23 cellular contexts compared by ENCODE assay signal in the genomic region with DNA sequence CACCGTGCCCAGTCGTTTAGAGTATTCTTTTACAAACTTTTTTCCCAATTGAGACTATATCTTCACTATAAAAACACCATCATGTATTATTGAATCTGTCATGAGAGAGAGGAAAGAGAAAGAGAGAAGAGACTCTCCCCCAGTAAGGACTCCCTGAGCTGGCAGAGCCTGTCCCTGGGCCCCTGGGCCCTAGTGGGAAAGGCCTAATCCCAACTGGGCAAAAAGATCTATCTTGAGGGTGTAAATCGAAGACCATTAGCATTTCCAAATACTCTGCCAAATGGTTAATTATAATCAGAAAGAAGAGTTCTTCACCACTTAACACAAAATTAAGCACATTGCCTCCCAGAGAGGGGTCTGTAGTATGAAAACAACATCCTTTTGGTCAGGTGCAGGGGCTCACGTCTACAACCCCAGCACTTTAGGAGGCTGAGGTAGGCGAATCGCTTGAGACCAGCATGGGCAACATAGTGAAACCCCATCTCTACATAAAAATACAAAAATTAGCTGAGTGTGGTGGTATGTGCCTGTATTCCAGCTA.
"Had no signal": no experiment of that assay in that cellular context is flagged by ENCODE, and none has a peak within 500 bp of the region (broad histone marks: within the 10 kb centered on the region; RNA-seq: fewer than 3 reads in every experiment).

No MANE protein-coding gene starts in this region.

- H3K27ac ChIP-seq: colonic mucosa, hepatocyte, left ventricle myocardium inferior, lower lobe of right lung, parathyroid adenoma, prostate gland, right lobe of liver, suprapubic skin, thyroid gland, upper lobe of left lung, uterus had no signal

- H3K79me2 ChIP-seq: hepatocyte, parathyroid adenoma had no signal

- H3K27me3 ChIP-seq: colonic mucosa, hepatocyte, right lobe of liver, suprapubic skin, thyroid gland, upper lobe of left lung, uterus had no signal

- H3K4me1 Mint-ChIP-seq: memory B cell; nephron; stimulated activated effector memory CD8-positive, alpha-beta T cell treated with anti-CD3 and anti-CD28 coated beads, Interleukin-12 subunit alpha, Interleukin-12 subunit beta, amount 100 ng/mL, for 72 hours had no signal

- H3K36me3 ChIP-seq: colonic mucosa, left ventricle myocardium inferior, lower lobe of right lung, prostate gland, right lobe of liver, suprapubic skin, thyroid gland, upper lobe of left lung, uterus had no signal

- H3K9me3 ChIP-seq: colonic mucosa, left ventricle myocardium inferior, lower lobe of right lung, prostate gland, right lobe of liver, suprapubic skin, thyroid gland, upper lobe of left lung, uterus had no signal

- H3K36me3 Mint-ChIP-seq: memory B cell; stimulated activated effector memory CD8-positive, alpha-beta T cell treated with anti-CD3 and anti-CD28 coated beads, Interleukin-12 subunit alpha, Interleukin-12 subunit beta, amount 100 ng/mL, for 72 hours had no signal

- H3K9me3 Mint-ChIP-seq: memory B cell; nephron; stimulated activated effector memory CD8-positive, alpha-beta T cell treated with anti-CD3 and anti-CD28 coated beads, Interleukin-12 subunit alpha, Interleukin-12 subunit beta, amount 100 ng/mL, for 72 hours had no signal

- H3K4me1 ChIP-seq: colonic mucosa, left ventricle myocardium inferior, lower lobe of right lung, parathyroid adenoma, prostate gland, right lobe of liver, suprapubic skin, thyroid gland, upper lobe of left lung, uterus had no signal

- H3K27ac Mint-ChIP-seq: memory B cell; nephron; stimulated activated effector memory CD8-positive, alpha-beta T cell treated with anti-CD3 and anti-CD28 coated beads, Interleukin-12 subunit alpha, Interleukin-12 subunit beta, amount 100 ng/mL, for 72 hours had no signal

- DNase-seq: colonic mucosa; dermis blood vessel endothelial cell; foreskin melanocyte; head of caudate nucleus; kidney; left cardiac atrium; left ventricle myocardium inferior; lower lobe of right lung; midbrain; right lobe of liver; stimulated activated CD4-positive, alpha-beta T cell treated with anti-CD3 and anti-CD28 coated beads, Interleukin-4, amount 100 ng/mL, for 1 hour; stimulated activated CD8-positive, alpha-beta memory T cell treated with anti-CD3 and anti-CD28 coated beads, Interleukin-4, amount 100 ng/mL, for 48 hours; stimulated activated naive CD8-positive, alpha-beta T cell treated with anti-CD3 and anti-CD28 coated beads, Interleukin-15, Interleukin-2, amounts not matched to agents 100 U/mL and 50 U/mL, for 24 hours; thyroid gland; upper lobe of left lung; uterus had no signal

- FAIRE-seq: kidney had no signal

- ATAC-seq: left cardiac atrium; lower lobe of right lung; right lobe of liver; stimulated activated effector memory CD8-positive, alpha-beta T cell treated with anti-CD3 and anti-CD28 coated beads, Interleukin-12 subunit alpha, Interleukin-12 subunit beta, amount 100 ng/mL, for 72 hours; stimulated activated naive CD8-positive, alpha-beta T cell treated with anti-CD3 and anti-CD28 coated beads, Interleukin-15, Interleukin-2, amounts not matched to agents 100 U/mL and 50 U/mL, for 24 hours had no signal

- H3K4me3 Mint-ChIP-seq: memory B cell; nephron; stimulated activated effector memory CD8-positive, alpha-beta T cell treated with anti-CD3 and anti-CD28 coated beads, Interleukin-12 subunit alpha, Interleukin-12 subunit beta, amount 100 ng/mL, for 72 hours had no signal

- H3K4me3 ChIP-seq: colonic mucosa, hepatocyte, left ventricle myocardium inferior, lower lobe of right lung, prostate gland, right lobe of liver, suprapubic skin, thyroid gland, upper lobe of left lung, uterus had no signal

- H2AFZ ChIP-seq: hepatocyte, parathyroid adenoma had no signal

- H3K4me2 ChIP-seq: hepatocyte had no signal

- H3K9ac ChIP-seq: parathyroid adenoma had no signal
